ENCODE assay signal across 9 cellular contexts in genomic region chr6:2157441-2158127, GRCh38.
A peak's percentile ranks its signal among the peaks of the same experiment; 100 is the strongest.
DNase-seq lines count a peak whose midpoint lies in the region; ATAC-seq, FAIRE-seq and TF ChIP-seq lines count a peak whose summit lies in the region.
"Had no signal": no experiment of that assay in that cellular context is flagged by ENCODE, and none has a peak within 500 bp of the region (broad histone marks: within the 10 kb centered on the region; RNA-seq: fewer than 3 reads in every experiment).

No MANE protein-coding gene starts in this region.

- H2AFZ ChIP-seq in PC-9 (no peak overlapping the region), fibroblast of lung (ENCODE audit: low read length) (no peak overlapping the region)

- peak; percentile 63 for FAIRE-seq in GM19239 (lab: Jason Lieb, UNC)

- BruUV-seq in PC-9 (replicated peaks; lab: Mats Ljungman, UMichigan) = no TSS peak

- H3K4me2 ChIP-seq in PC-9 (peak overlapping the region; percentile 26), fibroblast of lung (ENCODE audit: extremely low read depth, insufficient read depth, low read length) (peak overlapping the region; percentile 42)

- intact Hi-C loops in PC-9 (cut with micrococcal nuclease; ENCODE audit: unreplicated experiment) = no loop called here

- H3K79me2 ChIP-seq in PC-9 (ENCODE audit: low read depth) (0 out of 2 replicates have a peak, but pooled peaks cover 10% of the 10 kb centered on the region), fibroblast of lung (ENCODE audit: control insufficient read depth, insufficient read depth, low read length) (no peaks in the 10 kb centered on the region)

- H4K20me1 ChIP-seq in PC-9 (ENCODE audit: insufficient read depth) = no peaks in the 10 kb centered on the region; the same call in 1 of the 2 replicates
- H4K20me1 ChIP-seq in fibroblast of lung (ENCODE audit: control insufficient read depth, extremely low read depth, insufficient read depth, low read length) = no peaks in the 10 kb centered on the region

- H3K27ac ChIP-seq in PC-9 (peak overlapping the region; percentile 68), fibroblast of lung (ENCODE audit: insufficient read depth, low read length) (peak overlapping the region; percentile 41)
- H3K27ac ChIP-seq: dorsolateral prefrontal cortex had no signal

- H3K9me3 ChIP-seq in PC-9 (ENCODE audit: insufficient read depth, low read depth) (no peaks in the 10 kb centered on the region), fibroblast of lung (ENCODE audit: control insufficient read depth, insufficient read depth, low read depth, low read length) (no peaks in the 10 kb centered on the region)

- H3K9me2 ChIP-seq in PC-9 (ENCODE audit: insufficient read depth) = no peaks in the 10 kb centered on the region

- H3K27me3 ChIP-seq in PC-9 (ENCODE audit: insufficient read depth, low read depth) (no peaks in the 10 kb centered on the region), fibroblast of lung (ENCODE audit: control insufficient read depth, insufficient read depth, low read length) (no peaks in the 10 kb centered on the region)
- H3K27me3 ChIP-seq: dorsolateral prefrontal cortex had no signal

- DNase-seq in AG09309 (ENCODE audit: low read depth) (peak; percentile 86), GM19239 (ENCODE audit: insufficient read length, low spot score) (no peak), PC-9 (peak in 1 of 2 experiments; percentile 37), fibroblast of lung (ENCODE audit: low read depth in 2 of 2) (peak; percentile 87 to 90), UCSD-AML1 (lab: John Stamatoyannopoulos, UW; ENCODE audit: unreplicated experiment) (no peak), globus pallidus (ENCODE audit: low spot score) (no peak)
- DNase-seq: dorsolateral prefrontal cortex had no signal

- H3F3A ChIP-seq in PC-9 (ENCODE audit: insufficient read depth, low read depth) = peaks cover 12% of the 10 kb centered on the region; the same call in 1 of the 2 replicates

- H3K9ac ChIP-seq in fibroblast of lung (ENCODE audit: insufficient read depth, low read length) = no peak overlapping the region

- H3K4me1 ChIP-seq in PC-9 (replicated peaks; ENCODE audit: insufficient read depth) (peaks cover 29% of the 10 kb centered on the region), fibroblast of lung (ENCODE audit: control insufficient read depth, extremely low read depth, insufficient read depth, low read length) (peaks cover 5% of the 10 kb centered on the region)

- H3K36me3 ChIP-seq in PC-9 (ENCODE audit: low read depth) = no peaks in the 10 kb centered on the region
- no peaks in the 10 kb centered on the region for H3K36me3 ChIP-seq in fibroblast of lung (ENCODE audit: control insufficient read depth, insufficient read depth, low read length)

- H3K4me3 ChIP-seq in AG09309 (ENCODE audit: control insufficient read depth, low read depth, low read length) (no peak overlapping the region), PC-9 (no peak overlapping the region), fibroblast of lung (replicated peaks in 1 of 4; ENCODE audit: control extremely low read depth in 1 of 4, insufficient read depth in 1 of 4, low read depth in 3 of 4, low read length in 4 of 4) (no peak overlapping the region)
- H3K4me3 ChIP-seq: dorsolateral prefrontal cortex had no signal

- ATAC-seq in esophagus mucosa = no peak
- ATAC-seq in GM18907 (IDR thresholded peaks at IDR 0.05; ENCODE audit: unreplicated experiment) = no peak

- POLR2A ChIA-PET in PC-9 (lab: Charles Lee; ENCODE audit: unreplicated experiment) = no interaction called here

- CTCF ChIA-PET in PC-9 (lab: Charles Lee) = no interaction called here

- TF ChIP-seq CTCF in AG09309 (IDR thresholded peaks at IDR 0.05; ENCODE audit: control insufficient read depth, insufficient read depth, low read depth, low read length, missing control alignments) = no peak
- no peak for TF ChIP-seq CTCF in PC-9 (conservative IDR thresholded peaks at IDR 0.05)
- TF ChIP-seq CTCF in fibroblast of lung (conservative IDR thresholded peaks at IDR 0.05 in 1 of 2, IDR thresholded peaks at IDR 0.05 in 1 of 2; ENCODE audit: low read depth in 1 of 2, low read length in 2 of 2) = no peak

Comparison
In these comparisons a context has a peak if more than half of its experiments do, and no peak if none do; other contexts are left out.
1. DNase-seq: peak in AG09309 (single experiment) and fibroblast of lung (2 of 2); none in GM19239 (single experiment), UCSD-AML1 (single experiment) and globus pallidus (single experiment).